ENCODE assay signal across 10 cellular contexts in genomic region chr3:15050405-15051092, GRCh38. TPM values are rescaled to one million over a fixed set of nuclear protein-coding genes. Genes with fewer than 3 reads are reported as not detected.
DNase-seq lines count a peak whose midpoint lies in the region; ATAC-seq, FAIRE-seq and TF ChIP-seq lines count a peak whose summit lies in the region.
"Had no signal": no experiment of that assay in that cellular context is flagged by ENCODE, and none has a peak within 500 bp of the region (broad histone marks: within the 10 kb centered on the region; RNA-seq: fewer than 3 reads in every experiment).

No MANE protein-coding gene starts in this region.

- H3K27me3 Mint-ChIP-seq in activated T-helper 1 cell treated with anti-CD3 and anti-CD28 coated beads, Interleukin-12 subunit alpha, Interleukin-12 subunit beta, Interleukin-2, Interleukin-4 antibody, amounts not matched to agents 30 ng/mL and 10 ng/mL and 1 ng/mL, durations not matched to agents 14 hours and 24 hours and 36 hours (ENCODE audit: insufficient read depth), result no peaks in the 10 kb centered on the region

- intact Hi-C loops in activated T-helper 1 cell treated with anti-CD3 and anti-CD28 coated beads, Interleukin-12 subunit alpha, Interleukin-12 subunit beta, Interleukin-2, Interleukin-4 antibody, amounts not matched to agents 30 ng/mL and 10 ng/mL and 1 ng/mL, durations not matched to agents 14 hours and 24 hours and 36 hours (cut with micrococcal nuclease), result loop anchor here (2.0 to 5.0 kb wide), 2 partner anchors 14 to 123 kb away; partner anchors contain the start of gene MRPS25
- intact Hi-C loops in sciatic nerve (cut with DNase I) (no loop called here), vagina (cut with DNase I) (no loop called here)

- DNase-seq in GM12892 (ENCODE audit: insufficient read length) (peak; percentile 52), right atrium auricular region (ENCODE audit: low spot score) (no peak), dermis blood vessel endothelial cell (no peak), sciatic nerve (ENCODE audit: low spot score) (no peak), vagina (ENCODE audit: extremely low spot score in 2 of 2) (no peak)
- DNase-seq in activated T-helper 1 cell treated with anti-CD3 and anti-CD28 coated beads, Interleukin-12 subunit alpha, Interleukin-12 subunit beta, Interleukin-2, Interleukin-4 antibody, amounts not matched to agents 30 ng/mL and 10 ng/mL and 1 ng/mL, durations not matched to agents 14 hours and 24 hours and 36 hours (ENCODE audit: low spot score), result no peak
- DNase-seq: EL, MG63 had no signal

- no peak for TF ChIP-seq CTCF in right atrium auricular region (IDR thresholded peaks at IDR 0.05)
- no peak for TF ChIP-seq CTCF in vagina (IDR thresholded peaks at IDR 0.05)

- H3K27me3 ChIP-seq in right atrium auricular region (no peaks in the 10 kb centered on the region), vagina (no peaks in the 10 kb centered on the region)
- H3K27me3 ChIP-seq: MG63 had no signal

- TF ChIP-seq POLR2A in GM12892 (IDR thresholded peaks at IDR 0.05; ENCODE audit: low read depth, low read length) (no peak), vagina (IDR thresholded peaks at IDR 0.05) (no peak)

- H3K4me1 ChIP-seq in right atrium auricular region (no peaks in the 10 kb centered on the region), vagina (no peaks in the 10 kb centered on the region)

- H3K9me3 Mint-ChIP-seq in activated T-helper 1 cell treated with anti-CD3 and anti-CD28 coated beads, Interleukin-12 subunit alpha, Interleukin-12 subunit beta, Interleukin-2, Interleukin-4 antibody, amounts not matched to agents 30 ng/mL and 10 ng/mL and 1 ng/mL, durations not matched to agents 14 hours and 24 hours and 36 hours, result no peaks in the 10 kb centered on the region

- H3K4me3 Mint-ChIP-seq in activated T-helper 1 cell treated with anti-CD3 and anti-CD28 coated beads, Interleukin-12 subunit alpha, Interleukin-12 subunit beta, Interleukin-2, Interleukin-4 antibody, amounts not matched to agents 30 ng/mL and 10 ng/mL and 1 ng/mL, durations not matched to agents 14 hours and 24 hours and 36 hours, result no peak overlapping the region

- H3K9me3 ChIP-seq in right atrium auricular region, result no peaks in the 10 kb centered on the region
- no peaks in the 10 kb centered on the region for H3K9me3 ChIP-seq in vagina
- H3K9me3 ChIP-seq: MG63 had no signal

- peak; percentile 87 for ATAC-seq in GM19463 (IDR thresholded peaks at IDR 0.05; ENCODE audit: unreplicated experiment)
- peak; percentile 78 for ATAC-seq in HG03103 (IDR thresholded peaks at IDR 0.05; ENCODE audit: low read depth, unreplicated experiment)
- ATAC-seq in sciatic nerve, result no peak

- H3K27ac Mint-ChIP-seq in activated T-helper 1 cell treated with anti-CD3 and anti-CD28 coated beads, Interleukin-12 subunit alpha, Interleukin-12 subunit beta, Interleukin-2, Interleukin-4 antibody, amounts not matched to agents 30 ng/mL and 10 ng/mL and 1 ng/mL, durations not matched to agents 14 hours and 24 hours and 36 hours, result peak overlapping the region; percentile 26

- H3K27ac ChIP-seq in right atrium auricular region, result no peak overlapping the region
- no peak overlapping the region for H3K27ac ChIP-seq in vagina

- H3K4me3 ChIP-seq in right atrium auricular region (no peak overlapping the region), vagina (no peak overlapping the region)
- H3K4me3 ChIP-seq: MG63 had no signal

- H3K36me3 ChIP-seq in right atrium auricular region (peaks cover 74% of the 10 kb centered on the region), vagina (peaks cover 0 to 62% of the 10 kb centered on the region in 2 donors)

- H3K4me1 Mint-ChIP-seq in activated T-helper 1 cell treated with anti-CD3 and anti-CD28 coated beads, Interleukin-12 subunit alpha, Interleukin-12 subunit beta, Interleukin-2, Interleukin-4 antibody, amounts not matched to agents 30 ng/mL and 10 ng/mL and 1 ng/mL, durations not matched to agents 14 hours and 24 hours and 36 hours (ENCODE audit: low read depth), result peaks cover 18% of the 10 kb centered on the region

- H3K36me3 Mint-ChIP-seq in activated T-helper 1 cell treated with anti-CD3 and anti-CD28 coated beads, Interleukin-12 subunit alpha, Interleukin-12 subunit beta, Interleukin-2, Interleukin-4 antibody, amounts not matched to agents 30 ng/mL and 10 ng/mL and 1 ng/mL, durations not matched to agents 14 hours and 24 hours and 36 hours (ENCODE audit: low read depth), result peaks cover 44% of the 10 kb centered on the region

- peak; percentile 92 for FAIRE-seq in GM12892 (lab: Jason Lieb, UNC)

RNA-seq across cellular contexts. Expression of gene MRPS25, which starts 14.6 kb away (rescaled TPM):
- polyA plus RNA-seq in GM12892 (2012; ENCODE audit: missing spikeins), result 42.4 TPM
- total RNA-seq in activated T-helper 1 cell treated with anti-CD3 and anti-CD28 coated beads, Interleukin-12 subunit alpha, Interleukin-12 subunit beta, Interleukin-2, Interleukin-4 antibody, amounts not matched to agents 30 ng/mL and 10 ng/mL and 1 ng/mL, durations not matched to agents 14 hours and 24 hours and 36 hours, result 96.5 and 105 TPM in 2 replicates
- total RNA-seq in right atrium auricular region (100 to 1,000 TPM in 1 of 2 donors, 10 to 100 TPM in 1; 29.2 to 121 TPM), dermis blood vessel endothelial cell (25.4 and 34.0 TPM in 2 replicates), sciatic nerve (48.9 TPM), vagina (27.0 TPM)

RNA-seq across cellular contexts. Expression of gene RBSN, which starts 48.4 kb away (rescaled TPM):
- 7.8 TPM for polyA plus RNA-seq in GM12892 (2012; ENCODE audit: missing spikeins)
- 11.7 and 12.5 TPM in 2 replicates for total RNA-seq in activated T-helper 1 cell treated with anti-CD3 and anti-CD28 coated beads, Interleukin-12 subunit alpha, Interleukin-12 subunit beta, Interleukin-2, Interleukin-4 antibody, amounts not matched to agents 30 ng/mL and 10 ng/mL and 1 ng/mL, durations not matched to agents 14 hours and 24 hours and 36 hours
- total RNA-seq in right atrium auricular region (10 to 100 TPM; 18.5 to 22.2 TPM), dermis blood vessel endothelial cell (25.4 and 28.2 TPM in 2 replicates), sciatic nerve (38.9 TPM), vagina (19.2 TPM)
